In genomic region chr12:47221256-47222023, GRCh38 we compare ENCODE assay signal across 18 cellular contexts.
DNase-seq lines count a peak whose midpoint lies in the region; ATAC-seq, FAIRE-seq and TF ChIP-seq lines count a peak whose summit lies in the region.
"Had no signal": no experiment of that assay in that cellular context is flagged by ENCODE, and none has a peak within 500 bp of the region (broad histone marks: within the 10 kb centered on the region; RNA-seq: fewer than 3 reads in every experiment).

No MANE protein-coding gene starts in this region.

- peak overlapping the region; percentile 66 for H3K4me3 Mint-ChIP-seq in activated T-cell treated with anti-CD3 and anti-CD28 coated beads, Interleukin-2, amount 50 U/mL, for 24 hours

- H3K27ac ChIP-seq in pancreas, result no peak overlapping the region
- H3K27ac ChIP-seq: WERI-Rb-1 had no signal

- no peak for DNase-seq in activated T-cell treated with anti-CD3 and anti-CD28 coated beads, Interleukin-2, amount 50 U/mL, for 24 hours
- no peak for DNase-seq in activated T-cell treated with anti-CD3 and anti-CD28 coated beads, Interleukin-2, amount 50 U/mL, for 48 hours
- DNase-seq in OCI-M1 (lab: John Stamatoyannopoulos, UW), result peak; percentile 28
- DNase-seq in amniotic epithelial cell (ENCODE audit: low read depth), result peak; percentile 22
- DNase-seq in pancreas, result no peak
- no peak for DNase-seq in pons (ENCODE audit: low spot score)
- DNase-seq in inferior parietal cortex (ENCODE audit: extremely low spot score), result no peak
- DNase-seq: activated gamma-delta T cell treated with Interleukin-2 at 50 U/mL for 16 hours; DMS79; H7; NCI-H1417; NCI-H524; SHP77; stimulated activated CD4-positive, alpha-beta T cell treated with anti-CD3 and anti-CD28 coated beads, Interleukin-1b, Interleukin-23, amount 100 ng/mL, for 48 hours; WERI-Rb-1 had no signal

- no peaks in the 10 kb centered on the region for H3K27me3 ChIP-seq in pancreas

- WGBS in pancreas, 2 donors, result 98 to 100% methylated on average over 2 of the region's 2 CpGs

- H3K4me1 Mint-ChIP-seq in activated T-cell treated with anti-CD3 and anti-CD28 coated beads, Interleukin-2, amount 50 U/mL, for 24 hours (ENCODE audit: low read depth), result peaks cover 74% of the 10 kb centered on the region

- H3K4me3 ChIP-seq in pancreas, result no peak overlapping the region

- H3K36me3 ChIP-seq in pancreas, result no peaks in the 10 kb centered on the region
- H3K36me3 ChIP-seq: WERI-Rb-1 had no signal

- TF ChIP-seq CTCF in pancreas (IDR thresholded peaks at IDR 0.05), result no peak

- no peaks in the 10 kb centered on the region for H3K9me3 ChIP-seq in pancreas

- no peak for FAIRE-seq in pancreas (lab: Jason Lieb, UNC)
- FAIRE-seq: colon, GM12892 had no signal

- H3K36me3 Mint-ChIP-seq in activated T-cell treated with anti-CD3 and anti-CD28 coated beads, Interleukin-2, amount 50 U/mL, for 24 hours (ENCODE audit: low read depth), result peaks cover 87% of the 10 kb centered on the region

- H3K27me3 Mint-ChIP-seq in activated T-cell treated with anti-CD3 and anti-CD28 coated beads, Interleukin-2, amount 50 U/mL, for 24 hours, result no peaks in the 10 kb centered on the region

- no peaks in the 10 kb centered on the region for H3K9me3 Mint-ChIP-seq in activated T-cell treated with anti-CD3 and anti-CD28 coated beads, Interleukin-2, amount 50 U/mL, for 24 hours

- H3K27ac Mint-ChIP-seq in activated T-cell treated with anti-CD3 and anti-CD28 coated beads, Interleukin-2, amount 50 U/mL, for 24 hours, result peak overlapping the region; percentile 90

- intact Hi-C loops in pancreas (cut with DNase I), result no loop called here

- ATAC-seq in pancreas (peak in 3 of 4 donors; percentile 17 to 35 (median 32)), GM18498 (IDR thresholded peaks at IDR 0.05; ENCODE audit: unreplicated experiment) (no peak)

- H3K4me1 ChIP-seq in pancreas, result peaks cover 13 to 25% (median 15%) of the 10 kb centered on the region in 3 donors

Comparison
In these comparisons a context has a peak if more than half of its experiments do, and no peak if none do; other contexts are left out.
1. DNase-seq: peak in OCI-M1 (single experiment) and amniotic epithelial cell (single experiment); none in activated T-cell treated with anti-CD3 and anti-CD28 coated beads, Interleukin-2, amount 50 U/mL, for 24 hours (single experiment), activated T-cell treated with anti-CD3 and anti-CD28 coated beads, Interleukin-2, amount 50 U/mL, for 48 hours (0 of 2), pancreas (0 of 6), pons (single experiment) and inferior parietal cortex (single experiment).